Comparison of ENCODE assay signal across 7 cellular contexts in genomic region chr1:941027-941587, GRCh38. TPM values are rescaled to one million over a fixed set of nuclear protein-coding genes. Genes with fewer than 3 reads are reported as not detected.
DNase-seq lines count a peak whose midpoint lies in the region; ATAC-seq and TF ChIP-seq lines count a peak whose summit lies in the region.

No MANE protein-coding gene starts in this region.

- no peaks in the 10 kb centered on the region for H3K9me3 Mint-ChIP-seq in H9
- H3K9me3 Mint-ChIP-seq in T-cell: no peaks in the 10 kb centered on the region
- peaks cover 15% of the 10 kb centered on the region for H3K9me3 Mint-ChIP-seq in glutamatergic neuron (ENCODE audit: unreplicated experiment)

- H3K9me3 ChIP-seq in H9 (ENCODE audit: control insufficient read depth, low read depth, low read length): no peaks in the 10 kb centered on the region
- no peaks in the 10 kb centered on the region for H3K9me3 ChIP-seq in smooth muscle cell (replicated peaks; ENCODE audit: low read depth)

- H3K27ac Mint-ChIP-seq in H9: no peak overlapping the region
- no peak overlapping the region for H3K27ac Mint-ChIP-seq in T-cell
- peak overlapping the region; percentile 89 for H3K27ac Mint-ChIP-seq in glutamatergic neuron (ENCODE audit: unreplicated experiment)

- no peak overlapping the region for H2BK12ac ChIP-seq in H9 (ENCODE audit: insufficient read length, low read depth, low read length)

- no peak overlapping the region for H4K5ac ChIP-seq in H9 (ENCODE audit: insufficient read length, low read depth, low read length)

- peaks cover 3 to 39% of the 10 kb centered on the region in 2 experiments for H3K4me1 Mint-ChIP-seq in H9
- H3K4me1 Mint-ChIP-seq in T-cell: peaks cover 5 to 12% (median 9%) of the 10 kb centered on the region in 3 donors
- H3K4me1 Mint-ChIP-seq in glutamatergic neuron (ENCODE audit: low read depth, unreplicated experiment): peaks cover 19% of the 10 kb centered on the region

- H3K4me1 ChIP-seq in H9 (ENCODE audit: insufficient read depth, low read length) (no peaks in the 10 kb centered on the region), smooth muscle cell (ENCODE audit: low read depth) (peaks cover 21% of the 10 kb centered on the region)

- H3K14ac ChIP-seq in H9 (ENCODE audit: insufficient read depth, low read length): no peak overlapping the region

- no peak overlapping the region for H3K56ac ChIP-seq in H9 (ENCODE audit: insufficient read length, low read depth, low read length)

- TF ChIP-seq CTCF in H9 (conservative IDR thresholded peaks at IDR 0.05) (no peak), glutamatergic neuron (IDR thresholded peaks at IDR 0.05; ENCODE audit: partially characterized antibody, unreplicated experiment) (no peak), smooth muscle cell (IDR thresholded peaks at IDR 0.05; ENCODE audit: borderline replicate concordance, insufficient read depth, poor library complexity, severe bottlenecking) (no peak)

- peaks cover 12% of the 10 kb centered on the region for H3F3A ChIP-seq in smooth muscle cell (ENCODE audit: low read depth)

- H2AK5ac ChIP-seq in H9 (ENCODE audit: insufficient read length, low read length): no peak overlapping the region

- H3K27me3 Mint-ChIP-seq in H9 (ENCODE audit: low read depth): peaks cover 61% of the 10 kb centered on the region
- peaks cover 15 to 34% of the 10 kb centered on the region in 2 donors for H3K27me3 Mint-ChIP-seq in T-cell
- peaks cover 12% of the 10 kb centered on the region for H3K27me3 Mint-ChIP-seq in glutamatergic neuron (ENCODE audit: unreplicated experiment)

- no peak overlapping the region for H2BK120ac ChIP-seq in H9 (ENCODE audit: low read depth, low read length, poor library complexity, severe bottlenecking)

- H3K4me3 Mint-ChIP-seq in H9: peak overlapping the region; percentile 51 to 75
- peak overlapping the region; percentile 64 to 80 (median 66) for H3K4me3 Mint-ChIP-seq in T-cell
- peak overlapping the region; percentile 82 for H3K4me3 Mint-ChIP-seq in glutamatergic neuron (ENCODE audit: unreplicated experiment)

- no peak overlapping the region for H3K23ac ChIP-seq in H9 (ENCODE audit: insufficient read length, low read depth, low read length)

- H3K36me3 ChIP-seq in smooth muscle cell (ENCODE audit: low read depth): no peaks in the 10 kb centered on the region

- no peak overlapping the region for H2BK20ac ChIP-seq in H9 (ENCODE audit: low read depth, low read length, poor library complexity, severe bottlenecking)

- no peak overlapping the region for H3K18ac ChIP-seq in H9 (ENCODE audit: insufficient read length, low read depth, low read length)

- DNase-seq in H9 (no peak), T-cell (no peak), glutamatergic neuron (no peak), smooth muscle cell (lab: John Stamatoyannopoulos, UW; ENCODE audit: unreplicated experiment) (no peak), NCI-H446 treated with DMSO at 0.1 percent for 48 hours (lab: John Stamatoyannopoulos, UW) (no peak)

- no peak overlapping the region for H3T11ph ChIP-seq in H9 (ENCODE audit: low read length)

- H3K27me3 ChIP-seq in H9 (ENCODE audit: insufficient read depth, low read length) (peaks cover 38% of the 10 kb centered on the region), smooth muscle cell (ENCODE audit: low read depth) (no peaks in the 10 kb centered on the region)

- CTCF ChIA-PET in T-cell (lab: Charles Lee): interaction anchor here in 1 of 2 donors (0.7 kb wide), 1 partner anchor 36 kb away, joined by 3 read pairs; no protein-coding TSS in a partner anchor

- peaks cover 6% of the 10 kb centered on the region for H3K23me2 ChIP-seq in H9 (ENCODE audit: insufficient read length, low read depth, low read length, poor library complexity, severe bottlenecking)

- WGBS in H9 (ENCODE audit: extremely low coverage, insufficient read length, low lambda C conversion rate): no CpG with 5 or more reads among the region's 36 CpGs
- 8% methylated on average over 32 of the region's 36 CpGs for WGBS in smooth muscle cell (ENCODE audit: low lambda C conversion rate)

- no peak overlapping the region for H3K9ac ChIP-seq in H9 (ENCODE audit: extremely low read depth, insufficient read length, low read length)
- H3K9ac ChIP-seq in smooth muscle cell (ENCODE audit: low read depth): no peak overlapping the region

- H3K4me2 ChIP-seq in H9 (ENCODE audit: insufficient read depth, insufficient read length, low read length) (peak overlapping the region; percentile 36), smooth muscle cell (peak overlapping the region; percentile 89)

- POLR2A ChIA-PET in T-cell (lab: Charles Lee): no interaction called here

- ATAC-seq in T-cell (replicated peaks in 1 of 4) (peak; percentile 5 to 13 (median 7)), HG03097 (IDR thresholded peaks at IDR 0.05; ENCODE audit: low FRiP score, unreplicated experiment) (no peak), GM19452 (IDR thresholded peaks at IDR 0.05; ENCODE audit: unreplicated experiment) (no peak)

- H3K79me2 ChIP-seq in H9 (ENCODE audit: insufficient read depth, low read length) (no peaks in the 10 kb centered on the region), smooth muscle cell (ENCODE audit: low read depth) (no peaks in the 10 kb centered on the region)

- H3K4ac ChIP-seq in H9 (ENCODE audit: low read depth, low read length): no peak overlapping the region

- H3K36me3 Mint-ChIP-seq in H9 (ENCODE audit: insufficient read depth in 1 of 3, low read depth in 3 of 3): peaks cover 8 to 20% (median 12%) of the 10 kb centered on the region in 3 experiments
- H3K36me3 Mint-ChIP-seq in T-cell: peaks cover 13% of the 10 kb centered on the region
- H3K36me3 Mint-ChIP-seq in glutamatergic neuron (ENCODE audit: unreplicated experiment): no peaks in the 10 kb centered on the region

- peak overlapping the region; percentile 47 for H3K4me3 ChIP-seq in smooth muscle cell

- H2AFZ ChIP-seq in H9 (ENCODE audit: low read length): no peak overlapping the region
- H2AFZ ChIP-seq in smooth muscle cell (ENCODE audit: low read depth): no peak overlapping the region

- no peak overlapping the region for H2BK5ac ChIP-seq in H9 (ENCODE audit: insufficient read length, low read length)

- no peak overlapping the region for H2BK15ac ChIP-seq in H9 (ENCODE audit: low read depth, low read length)

- H4K8ac ChIP-seq in H9 (replicated peaks; ENCODE audit: insufficient read length, low read depth, low read length): no peak overlapping the region

- H4K20me1 ChIP-seq in H9 (ENCODE audit: control insufficient read depth, insufficient read depth, insufficient read length) (no peaks in the 10 kb centered on the region), smooth muscle cell (ENCODE audit: low read depth) (peaks cover 18% of the 10 kb centered on the region)

- H3K79me1 ChIP-seq in H9 (ENCODE audit: insufficient read depth, low read depth, low read length, poor library complexity, severe bottlenecking): no peaks in the 10 kb centered on the region

- no peak overlapping the region for H3K27ac ChIP-seq in H9 (ENCODE audit: insufficient read length, low read depth, low read length)
- no peak overlapping the region for H3K27ac ChIP-seq in smooth muscle cell (ENCODE audit: low read depth)

- no peak overlapping the region for H4K91ac ChIP-seq in H9 (ENCODE audit: insufficient read length, low read depth, low read length)

RNA-seq across cellular contexts. Expression of gene SAMD11, which starts 17.4 kb away (rescaled TPM):
- 13.5 and 15.7 TPM in 2 replicates for total RNA-seq in H9 (2021)
- total RNA-seq in T-cell: under 1 TPM in 3 of 5 donors, not detected in 2; 0.32 to 0.70 (median 0.53) TPM
- total RNA-seq in glutamatergic neuron (ENCODE audit: unreplicated experiment): 46.2 TPM
- 7.5 and 18.0 TPM in 2 replicates for total RNA-seq in smooth muscle cell
- 21.1 and 24.1 TPM in 2 replicates for polyA plus RNA-seq in smooth muscle cell

RNA-seq across cellular contexts. Expression of gene NOC2L, which starts 17.9 kb away (rescaled TPM):
- 130 and 138 TPM in 2 replicates for total RNA-seq in H9 (2021)
- total RNA-seq in T-cell: 10 to 100 TPM; 58.7 to 92.2 (median 83.4) TPM
- 90.3 TPM for total RNA-seq in glutamatergic neuron (ENCODE audit: unreplicated experiment)
- total RNA-seq in smooth muscle cell: 34.5 and 38.9 TPM in 2 replicates
- 64.0 and 76.3 TPM in 2 replicates for polyA plus RNA-seq in smooth muscle cell

RNA-seq across cellular contexts. Expression of gene KLHL17, which starts 19.3 kb away (rescaled TPM):
- total RNA-seq in H9 (2021): 41.4 TPM in 2 replicates
- 10 to 100 TPM; 17.5 to 45.3 (median 37.1) TPM for total RNA-seq in T-cell
- 103 TPM for total RNA-seq in glutamatergic neuron (ENCODE audit: unreplicated experiment)
- 10.2 and 12.4 TPM in 2 replicates for total RNA-seq in smooth muscle cell
- 29.9 and 32.7 TPM in 2 replicates for polyA plus RNA-seq in smooth muscle cell

RNA-seq across cellular contexts. Expression of gene PLEKHN1, which starts 25.2 kb away (rescaled TPM):
- total RNA-seq in H9 (2021): 2.0 and 3.0 TPM in 2 replicates
- total RNA-seq in T-cell: 1 to 10 TPM in 4 of 5 donors, under 1 TPM in 1; 0.30 to 9.9 (median 7.3) TPM
- total RNA-seq in glutamatergic neuron (ENCODE audit: unreplicated experiment): 0.29 TPM
- 1.9 and 2.6 TPM in 2 replicates for total RNA-seq in smooth muscle cell
- polyA plus RNA-seq in smooth muscle cell: 5.2 and 9.6 TPM in 2 replicates

RNA-seq across cellular contexts. Expression of gene PERM1, which starts 40.8 kb away (rescaled TPM):
- total RNA-seq in H9 (2021) (not detected in 2 replicates), T-cell (not detected), glutamatergic neuron (ENCODE audit: unreplicated experiment) (0.32 TPM), smooth muscle cell (0.22 TPM in 1 of 2 replicates, not detected in the other)
- polyA plus RNA-seq in smooth muscle cell: 2.6 and 3.1 TPM in 2 replicates

Comparison
In these comparisons a context has a peak if more than half of its experiments do, and no peak if none do; other contexts are left out.
1. ATAC-seq: peak in T-cell (4 of 4); none in HG03097 (single experiment) and GM19452 (single experiment).
2. Peak in every context shown above with its lines, with median percentiles within 50 percentile points of each other: H3K4me3 Mint-ChIP-seq.